In genomic region chr12:108304633-108305032, GRCh38 we compare ENCODE assay signal across 15 cellular contexts. TPM values are rescaled to one million over a fixed set of nuclear protein-coding genes. Genes with fewer than 3 reads are reported as not detected.
A peak's percentile ranks its signal among the peaks of the same experiment; 100 is the strongest.
DNase-seq lines count a peak whose midpoint lies in the region; ATAC-seq lines count a peak whose summit lies in the region.
"Had no signal": no experiment of that assay in that cellular context is flagged by ENCODE, and none has a peak within 500 bp of the region (broad histone marks: within the 10 kb centered on the region; RNA-seq: fewer than 3 reads in every experiment).

No MANE protein-coding gene starts in this region.

- no peak overlapping the region for H3K18ac ChIP-seq in trophoblast cell (ENCODE audit: low read length)

- H3K27ac ChIP-seq in right cardiac atrium (ENCODE audit: low read length), result peak overlapping the region; percentile 85
- H3K27ac ChIP-seq in trophoblast cell (ENCODE audit: low read depth, low read length), result peak overlapping the region; percentile 56

- intact Hi-C loops in left cardiac atrium (cut with DNase I), result no loop called here
- intact Hi-C loops in Right ventricle myocardium inferior (cut with DNase I), result loop anchor here (5.0 kb wide), 1 partner anchor 33 kb away; the partner anchor contains the start of gene CMKLR1
- intact Hi-C loops in right cardiac atrium (cut with DNase I), result no loop called here

- H4K12ac ChIP-seq in trophoblast cell (ENCODE audit: low read depth, low read length), result no peak overlapping the region

- H3K79me1 ChIP-seq in trophoblast cell (ENCODE audit: low read length), result peaks cover 14% of the 10 kb centered on the region

- no peak overlapping the region for H2AFZ ChIP-seq in trophoblast cell (ENCODE audit: insufficient read depth, low read length, poor library complexity)

- no peak overlapping the region for H3K23ac ChIP-seq in trophoblast cell (ENCODE audit: low read length)

- H2BK12ac ChIP-seq in trophoblast cell (ENCODE audit: low read length), result no peak overlapping the region

- H3K4me3 ChIP-seq in right cardiac atrium (ENCODE audit: low read length), result no peak overlapping the region
- H3K4me3 ChIP-seq in trophoblast cell (ENCODE audit: low read depth, low read length), result no peak overlapping the region

- no peaks in the 10 kb centered on the region for H3K36me3 ChIP-seq in trophoblast cell (ENCODE audit: control insufficient read depth in 1 of 2, insufficient read depth in 2 of 2, low read length in 2 of 2)

- peak; percentile 6 to 9 for ATAC-seq in left cardiac atrium
- no peak for ATAC-seq in Right ventricle myocardium inferior
- ATAC-seq in right cardiac atrium, result peak in 1 of 2 donors; percentile 9
- ATAC-seq in HG03196 (IDR thresholded peaks at IDR 0.05; ENCODE audit: unreplicated experiment), result no peak
- ATAC-seq in HG02884 (IDR thresholded peaks at IDR 0.05; ENCODE audit: unreplicated experiment), result no peak
- ATAC-seq: effector memory CD8-positive, alpha-beta T cell; sciatic nerve had no signal

- DNase-seq in left cardiac atrium, result peak; percentile 50
- DNase-seq in Right ventricle myocardium inferior (ENCODE audit: missing footprints), result no peak
- DNase-seq in right cardiac atrium, result peak in 2 of 3 donors; percentile 53 to 77
- DNase-seq in trophoblast cell, result peak in 1 of 2 donors; percentile 74
- DNase-seq in stimulated activated CD4-positive, alpha-beta T cell treated with anti-CD3 and anti-CD28 coated beads, Interleukin-12 subunit alpha, Interleukin-12 subunit beta, amount 100 ng/mL, for 4 hours, result no peak
- DNase-seq in NCI-H226, result no peak
- DNase-seq: activated naive CD8-positive, alpha-beta T cell treated with anti-CD3 and anti-CD28 coated beads, Interleukin-2, amount 10 ng/mL, durations not matched to agents 7 days and 5 days; DND-41; effector memory CD8-positive, alpha-beta T cell; NCI-H1417; NCI-H510A had no signal

- H3K4me2 ChIP-seq in trophoblast cell (ENCODE audit: low read length), result peak overlapping the region; percentile 26

- peak overlapping the region; percentile 37 for H2BK120ac ChIP-seq in trophoblast cell (ENCODE audit: insufficient read depth, low read length, poor library complexity)

- H4K8ac ChIP-seq in trophoblast cell (ENCODE audit: low read depth, low read length), result no peak overlapping the region

- peak overlapping the region; percentile 41 for H2BK5ac ChIP-seq in trophoblast cell (ENCODE audit: low read depth, low read length, poor library complexity)

- H3K9me3 ChIP-seq in right cardiac atrium (ENCODE audit: control insufficient read depth, low read length) (no peaks in the 10 kb centered on the region), trophoblast cell (ENCODE audit: insufficient read depth, low read depth, low read length) (no peaks in the 10 kb centered on the region)

- H3K4ac ChIP-seq in trophoblast cell (ENCODE audit: low read depth, low read length), result no peak overlapping the region

- 34% methylated on average over 7 of the region's 7 CpGs for whole genome bisulfite sequencing in right cardiac atrium
- no CpG with 5 or more reads among the region's 7 CpGs for WGBS in trophoblast cell (ENCODE audit: extremely low coverage, insufficient coverage, insufficient read length)

- no peak overlapping the region for H3K9ac ChIP-seq in trophoblast cell (ENCODE audit: low read length)

- no peak overlapping the region for H2AK5ac ChIP-seq in trophoblast cell (ENCODE audit: low read length)

- no peak overlapping the region for H3K14ac ChIP-seq in trophoblast cell (ENCODE audit: low read length)

- peak overlapping the region; percentile 42 for H4K91ac ChIP-seq in trophoblast cell (ENCODE audit: low read depth, low read length)

- H3K4me1 ChIP-seq in right cardiac atrium (ENCODE audit: control insufficient read depth, insufficient read depth, low read length) (peaks cover 32% of the 10 kb centered on the region), trophoblast cell (ENCODE audit: control insufficient read depth in 1 of 2, insufficient read depth in 2 of 2, low read length in 2 of 2) (peaks cover 39 to 45% of the 10 kb centered on the region in 2 experiments)

- H3K27me3 ChIP-seq in right cardiac atrium (ENCODE audit: control insufficient read depth, insufficient read depth) (no peaks in the 10 kb centered on the region), trophoblast cell (ENCODE audit: insufficient read depth, low read length) (no peaks in the 10 kb centered on the region)

- H3K79me2 ChIP-seq in trophoblast cell (ENCODE audit: control insufficient read depth, insufficient read depth, low read length, poor library complexity), result peaks cover 3% of the 10 kb centered on the region

RNA-seq across cellular contexts. Expression of gene CMKLR1, which starts 34.5 kb away (rescaled TPM):
- total RNA-seq in left cardiac atrium (10 to 100 TPM; 11.3 to 16.1 TPM), Right ventricle myocardium inferior (10.6 TPM), right cardiac atrium (10 to 100 TPM in 2 of 4 donors, 1 to 10 TPM in 2; 7.2 to 17.9 (median 9.2) TPM)
- 1.6 TPM for polyA plus RNA-seq in right cardiac atrium
- polyA plus RNA-seq in trophoblast cell (2013), result 0.08 and 0.21 TPM in 2 replicates
- total RNA-seq: activated CD8-positive, alpha-beta memory T cell treated with anti-CD3 and anti-CD28 coated beads for 36 hours had no signal

Comparison
In these comparisons a context has a peak if more than half of its experiments do, and no peak if none do; other contexts are left out.
1. ATAC-seq: peak in left cardiac atrium (2 of 2); none in Right ventricle myocardium inferior (single experiment), HG03196 (single experiment) and HG02884 (single experiment).
2. DNase-seq: peak in left cardiac atrium (single experiment) and right cardiac atrium (2 of 3); none in Right ventricle myocardium inferior (single experiment), stimulated activated CD4-positive, alpha-beta T cell treated with anti-CD3 and anti-CD28 coated beads, Interleukin-12 subunit alpha, Interleukin-12 subunit beta, amount 100 ng/mL, for 4 hours (single experiment) and NCI-H226 (single experiment).